In the genomic region with DNA sequence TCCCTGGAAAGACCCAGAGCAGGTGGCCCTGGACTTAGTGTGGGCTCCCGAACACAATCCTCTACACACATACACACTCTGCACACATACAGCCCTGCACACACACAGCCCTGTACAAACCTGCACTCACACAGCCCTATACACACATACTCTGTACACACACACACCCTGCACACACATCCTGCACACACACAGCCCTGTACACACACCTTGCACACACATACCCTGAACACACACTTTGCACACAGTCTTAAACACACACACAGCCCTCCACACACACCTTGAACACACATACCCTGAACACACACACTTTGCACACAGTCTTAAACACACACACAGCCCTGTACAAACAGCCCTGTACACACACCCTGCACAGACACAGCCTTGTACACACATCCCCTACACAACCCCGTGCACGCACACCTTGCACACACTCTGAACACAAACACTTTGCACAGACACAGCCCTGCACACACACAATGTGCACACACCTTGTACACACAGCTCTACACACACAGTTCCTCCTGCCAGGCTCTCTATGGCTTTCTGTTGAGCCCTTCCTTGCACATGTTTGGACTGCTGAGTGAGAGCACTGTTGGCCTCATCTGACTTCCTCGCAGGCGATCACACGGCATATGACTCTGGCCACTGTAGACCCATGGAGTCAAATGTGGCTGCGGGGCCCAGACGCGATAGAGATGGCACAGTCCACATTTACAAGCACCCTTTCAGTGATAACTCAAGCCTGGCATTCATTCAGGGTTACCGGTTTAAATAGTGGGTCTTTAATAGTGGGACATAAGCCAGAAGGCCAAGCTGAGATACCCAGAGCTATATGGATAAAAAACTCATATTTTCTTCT, we compare ENCODE assay signal across 1 cellular context.
TF ChIP-seq lines count a peak whose summit lies in the region.

No MANE protein-coding gene starts in this region.

TF ChIP-seq in SK-N-SH treated with all-trans-retinoic acid at 6 μM for 48 hours, 23 proteins besides CTCF, POLR2A, EP300 and RAD21 (continued from another document):
- TF ChIP-seq, protein P1, sequence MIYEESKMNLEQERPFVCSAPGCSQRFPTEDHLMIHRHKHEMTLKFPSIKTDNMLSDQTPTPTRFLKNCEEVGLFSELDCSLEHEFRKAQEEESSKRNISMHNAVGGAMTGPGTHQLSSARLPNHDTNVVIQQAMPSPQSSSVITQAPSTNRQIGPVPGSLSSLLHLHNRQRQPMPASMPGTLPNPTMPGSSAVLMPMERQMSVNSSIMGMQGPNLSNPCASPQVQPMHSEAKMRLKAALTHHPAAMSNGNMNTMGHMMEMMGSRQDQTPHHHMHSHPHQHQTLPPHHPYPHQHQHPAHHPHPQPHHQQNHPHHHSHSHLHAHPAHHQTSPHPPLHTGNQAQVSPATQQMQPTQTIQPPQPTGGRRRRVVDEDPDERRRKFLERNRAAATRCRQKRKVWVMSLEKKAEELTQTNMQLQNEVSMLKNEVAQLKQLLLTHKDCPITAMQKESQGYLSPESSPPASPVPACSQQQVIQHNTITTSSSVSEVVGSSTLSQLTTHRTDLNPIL (CRISPR knock-in tag; IDR thresholded peaks at IDR 0.05; ENCODE audit: low read depth) = no peak
- no peak for TF ChIP-seq ESRRG (CRISPR knock-in tag; IDR thresholded peaks at IDR 0.05)
